Comparison of ENCODE assay signal across 28 cellular contexts in the genomic region with DNA sequence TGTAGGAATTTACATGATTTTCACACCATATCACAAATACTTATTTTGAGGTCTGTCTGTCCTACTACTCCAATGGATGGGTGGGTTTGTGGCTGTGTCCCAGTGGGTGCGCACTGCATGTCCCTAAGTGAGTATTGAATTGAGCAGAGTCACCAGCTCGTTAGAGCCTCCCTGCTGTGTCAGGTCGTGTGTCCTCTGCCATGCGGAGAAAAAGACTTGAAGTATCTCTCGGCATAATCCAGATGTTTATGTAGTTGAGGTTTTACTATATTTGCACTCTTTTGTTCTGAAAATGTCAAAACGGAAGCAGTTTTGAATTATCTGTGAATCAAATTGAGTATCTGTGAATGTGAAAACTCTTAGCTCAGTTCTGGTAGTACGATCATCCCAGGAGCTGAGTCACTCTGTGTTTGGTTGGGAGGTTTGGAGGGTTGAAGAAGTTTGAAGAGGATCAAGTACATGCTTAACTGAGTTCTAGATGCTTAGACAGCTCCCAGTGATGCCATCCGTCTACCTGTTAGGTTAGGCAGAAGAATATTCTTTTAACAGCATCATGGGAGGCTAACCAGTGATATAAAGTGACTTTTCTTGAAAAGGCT.
DNase-seq lines count a peak whose midpoint lies in the region; ATAC-seq lines count a peak whose summit lies in the region.
"Had no signal": no experiment of that assay in that cellular context is flagged by ENCODE, and none has a peak within 500 bp of the region (broad histone marks: within the 10 kb centered on the region; RNA-seq: fewer than 3 reads in every experiment).

No MANE protein-coding gene starts in this region.

- H3K9ac ChIP-seq in mesendoderm (ENCODE audit: low read length): no peak overlapping the region
- H3K9ac ChIP-seq: GM23248 had no signal

- no peaks in the 10 kb centered on the region for H3K4me1 ChIP-seq in mesendoderm (ENCODE audit: control insufficient read depth, low read depth, low read length)
- H3K4me1 ChIP-seq: Caco-2, SJCRH30 had no signal

- no peaks in the 10 kb centered on the region for H3K79me2 ChIP-seq in mesendoderm (ENCODE audit: control insufficient read depth, insufficient read depth, low read length)

- no peak overlapping the region for H2BK120ac ChIP-seq in mesendoderm (ENCODE audit: low read depth, low read length)

- H3K4me3 Mint-ChIP-seq in stimulated activated naive B cell treated with anti-CD40 and anti-IgM and Interleukin-4, amounts not matched to agents 10 μg/mL and 1 μg/mL and 100 μg/mL, for 72 hours: no peak overlapping the region
- H3K4me3 Mint-ChIP-seq: CD8-positive, alpha-beta T cell; H9; T-helper 17 cell had no signal

- no peaks in the 10 kb centered on the region for H3K27me3 ChIP-seq in mesendoderm (ENCODE audit: insufficient read depth, low read length, poor library complexity)
- H3K27me3 ChIP-seq: SJCRH30 had no signal

- H3K27ac ChIP-seq in mesendoderm (ENCODE audit: low read depth, low read length): no peak overlapping the region
- H3K27ac ChIP-seq: C4-2B, GM23248, PC-9, SJCRH30 had no signal

- no peak overlapping the region for H3K4me3 ChIP-seq in mesendoderm (ENCODE audit: low read length)
- H3K4me3 ChIP-seq: GM12878, GM23248, PC-9, SJCRH30 had no signal

- no peak overlapping the region for H2BK15ac ChIP-seq in mesendoderm (replicated peaks; ENCODE audit: low read depth)

- no peak overlapping the region for H3K4ac ChIP-seq in mesendoderm (ENCODE audit: low read depth, low read length)

- H3K27me3 Mint-ChIP-seq in stimulated activated naive B cell treated with anti-CD40 and anti-IgM and Interleukin-4, amounts not matched to agents 10 μg/mL and 1 μg/mL and 100 μg/mL, for 72 hours: peaks cover 0 to 5% of the 10 kb centered on the region in 2 donors

- no peak overlapping the region for H3K56ac ChIP-seq in mesendoderm (ENCODE audit: low read length)

- no peaks in the 10 kb centered on the region for H3K9me3 Mint-ChIP-seq in stimulated activated naive B cell treated with anti-CD40 and anti-IgM and Interleukin-4, amounts not matched to agents 10 μg/mL and 1 μg/mL and 100 μg/mL, for 72 hours
- H3K9me3 Mint-ChIP-seq: CD8-positive, alpha-beta T cell; H9 had no signal

- no peak overlapping the region for H4K5ac ChIP-seq in mesendoderm (ENCODE audit: low read length)

- no peak overlapping the region for H2AK5ac ChIP-seq in mesendoderm (ENCODE audit: low read length)

- H3K36me3 Mint-ChIP-seq in stimulated activated naive B cell treated with anti-CD40 and anti-IgM and Interleukin-4, amounts not matched to agents 10 μg/mL and 1 μg/mL and 100 μg/mL, for 72 hours: no peaks in the 10 kb centered on the region
- H3K36me3 Mint-ChIP-seq: CD8-positive, alpha-beta T cell had no signal

- H3K4me1 Mint-ChIP-seq in stimulated activated naive B cell treated with anti-CD40 and anti-IgM and Interleukin-4, amounts not matched to agents 10 μg/mL and 1 μg/mL and 100 μg/mL, for 72 hours: no peaks in the 10 kb centered on the region
- H3K4me1 Mint-ChIP-seq: T-helper 17 cell had no signal

- no peak overlapping the region for H2BK5ac ChIP-seq in mesendoderm (ENCODE audit: low read length)

- H3K79me1 ChIP-seq in mesendoderm (ENCODE audit: low read length): no peaks in the 10 kb centered on the region

- peak; percentile 12 for DNase-seq in NCI-H510A treated with DMSO at 0.1 percent for 48 hours (lab: John Stamatoyannopoulos, UW)
- no peak for DNase-seq in NCI-H510A (lab: John Stamatoyannopoulos, UW)
- peak; percentile 36 for DNase-seq in DMS79 (lab: John Stamatoyannopoulos, UW)
- peak; percentile 24 for DNase-seq in NCI-H69 (lab: John Stamatoyannopoulos, UW)
- DNase-seq in mesendoderm: peak; percentile 6
- DNase-seq in stimulated activated naive B cell treated with anti-CD40 and anti-IgM and Interleukin-4, amounts not matched to agents 10 μg/mL and 1 μg/mL and 100 μg/mL, for 72 hours: no peak
- DNase-seq in NCI-H226: no peak
- no peak for DNase-seq in NCI-H2171 treated with DMSO at 0.1 percent for 48 hours (lab: John Stamatoyannopoulos, UW)
- DNase-seq: AML-193; Caco-2; CD8-positive, alpha-beta T cell; EL; GDM1; H9; KBM-7; NCI-H1436; NCI-H187; NCI-H2081 treated with DMSO at 0.1 percent for 48 hours; NCI-H524 treated with DMSO at 0.1 percent for 48 hours; NCI-H82; PC-9; SJCRH30; T-helper 17 cell had no signal

- no peak overlapping the region for H3K27ac Mint-ChIP-seq in stimulated activated naive B cell treated with anti-CD40 and anti-IgM and Interleukin-4, amounts not matched to agents 10 μg/mL and 1 μg/mL and 100 μg/mL, for 72 hours
- H3K27ac Mint-ChIP-seq: CD8-positive, alpha-beta T cell; T-helper 17 cell had no signal

- no peaks in the 10 kb centered on the region for H3K36me3 ChIP-seq in mesendoderm (ENCODE audit: control insufficient read depth, insufficient read depth, low read length)
- H3K36me3 ChIP-seq: SJCRH30 had no signal

- H3K18ac ChIP-seq in mesendoderm (ENCODE audit: low read length): no peak overlapping the region

- H3K4me2 ChIP-seq in mesendoderm (ENCODE audit: low read length): no peak overlapping the region
- H3K4me2 ChIP-seq: PC-9 had no signal

- H3K23ac ChIP-seq in mesendoderm (ENCODE audit: low read length): no peak overlapping the region

- no CpG with 5 or more reads among the region's 8 CpGs for WGBS in mesendoderm (ENCODE audit: extremely low coverage, insufficient coverage, low lambda C conversion rate)

- no peak for ATAC-seq in stimulated activated naive B cell treated with anti-CD40 and anti-IgM and Interleukin-4, amounts not matched to agents 10 μg/mL and 1 μg/mL and 100 μg/mL, for 72 hours (replicated peaks)
- ATAC-seq: CD8-positive, alpha-beta T cell; GM12878; Right ventricle myocardium inferior; SK-N-SH treated with all-trans-retinoic acid at 6 μM for 48 hours; T-helper 17 cell had no signal

- H4K8ac ChIP-seq in mesendoderm (ENCODE audit: low read depth, low read length): no peak overlapping the region

Comparison
In these comparisons a context has a peak if more than half of its experiments do, and no peak if none do; other contexts are left out.
1. DNase-seq: peak in NCI-H510A treated with DMSO at 0.1 percent for 48 hours (single experiment), DMS79 (single experiment), NCI-H69 (single experiment) and mesendoderm (single experiment); none in NCI-H510A (single experiment), stimulated activated naive B cell treated with anti-CD40 and anti-IgM and Interleukin-4, amounts not matched to agents 10 μg/mL and 1 μg/mL and 100 μg/mL, for 72 hours (single experiment), NCI-H226 (single experiment) and NCI-H2171 treated with DMSO at 0.1 percent for 48 hours (single experiment).